Comparison of ENCODE assay signal across 6 cellular contexts in the genomic region with DNA sequence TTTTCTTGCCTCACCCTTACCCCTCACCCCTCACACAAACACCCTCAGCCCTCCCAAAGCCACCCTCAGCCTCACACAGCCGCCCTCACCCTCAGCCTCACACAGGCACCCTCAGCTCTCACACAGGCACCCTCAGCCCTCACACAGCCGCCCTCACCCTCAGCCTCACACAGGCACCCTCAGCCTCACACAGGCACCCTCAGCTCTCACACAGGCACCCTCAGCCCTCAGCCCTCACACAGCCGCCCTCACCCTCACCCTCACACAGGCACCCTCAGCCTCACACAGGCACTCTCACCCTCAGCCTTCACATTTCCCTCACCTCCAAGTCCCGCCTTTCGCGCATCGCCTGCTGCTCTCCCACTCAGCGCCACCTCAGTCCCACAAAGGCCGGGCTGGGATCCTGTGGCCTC. TPM values are rescaled to one million over a fixed set of nuclear protein-coding genes. Genes with fewer than 3 reads are reported as not detected.
DNase-seq lines count a peak whose midpoint lies in the region; ATAC-seq and TF ChIP-seq lines count a peak whose summit lies in the region.

No MANE protein-coding gene starts in this region.

- no peak for TF ChIP-seq CTCF in heart right ventricle (IDR thresholded peaks at IDR 0.05)
- TF ChIP-seq CTCF in vagina (IDR thresholded peaks at IDR 0.05): no peak

- peak overlapping the region; percentile 52 to 79 (median 71) for H3K4me3 ChIP-seq in heart right ventricle
- H3K4me3 ChIP-seq in iPS-18c (ENCODE audit: insufficient read depth, low read depth, low read length): peak overlapping the region; percentile 78
- H3K4me3 ChIP-seq in vagina: peak overlapping the region; percentile 58 to 72

- intact Hi-C loops in heart right ventricle (cut with DNase I): loop anchor here in 2 of 10 donors (2.0 to 5.0 kb wide), 2 partner anchors 60 to 144 kb away; partner anchors contain the start of genes RPS5 (in 1 of the 2) and ZNF274 (in 1 of the 2)
- intact Hi-C loops in Right ventricle myocardium superior (cut with DNase I): no loop called here
- intact Hi-C loops in vagina (cut with DNase I): no loop called here

- ATAC-seq in heart right ventricle (peak in 6 of 8 donors; percentile 1 to 63 (median 16)), Right ventricle myocardium superior (ENCODE audit: poor library complexity) (no peak), GM18520 (IDR thresholded peaks at IDR 0.05; ENCODE audit: unreplicated experiment) (no peak), HG02885 (IDR thresholded peaks at IDR 0.05; ENCODE audit: poor library complexity, unreplicated experiment) (no peak)

- 3 to 6% methylated on average over 9 of the region's 9 CpGs for WGBS in heart right ventricle, 2 donors

- TF ChIP-seq POLR2A in vagina (IDR thresholded peaks at IDR 0.05): no peak

- DNase-seq in heart right ventricle (no peak), Right ventricle myocardium superior (no peak), vagina (ENCODE audit: extremely low spot score in 2 of 2) (no peak)

- H3K9me3 ChIP-seq in heart right ventricle: no peaks in the 10 kb centered on the region
- H3K9me3 ChIP-seq in iPS-18c (ENCODE audit: control insufficient read depth, insufficient read depth, low read length): no peaks in the 10 kb centered on the region
- H3K9me3 ChIP-seq in vagina: no peaks in the 10 kb centered on the region

- peaks cover 0 to 14% (median 0%) of the 10 kb centered on the region in 9 donors for H3K36me3 ChIP-seq in heart right ventricle
- H3K36me3 ChIP-seq in vagina: no peaks in the 10 kb centered on the region

- peaks cover 10 to 33% (median 26%) of the 10 kb centered on the region in 9 donors for H3K4me1 ChIP-seq in heart right ventricle
- H3K4me1 ChIP-seq in vagina: peaks cover 30% of the 10 kb centered on the region

- H3K27me3 ChIP-seq in heart right ventricle (no peaks in the 10 kb centered on the region), vagina (no peaks in the 10 kb centered on the region)

- H3K27ac ChIP-seq in heart right ventricle (peak overlapping the region in 9 of 10 donors; percentile 83 to 96 (median 93)), vagina (peak overlapping the region; percentile 88)

RNA-seq across cellular contexts. Expression of gene ZSCAN22, which starts 0.3 kb away (rescaled TPM):
- total RNA-seq in heart right ventricle: 1 to 10 TPM; 1.2 to 2.1 (median 1.4) TPM
- under 1 TPM; 0.80 to 0.87 TPM for polyA plus RNA-seq in heart right ventricle
- 1.7 TPM for total RNA-seq in Right ventricle myocardium superior
- 3.9 TPM for total RNA-seq in vagina

RNA-seq across cellular contexts. Expression of gene ERVK3-1, which starts 21.3 kb away (rescaled TPM):
- total RNA-seq in heart right ventricle (10 to 100 TPM; 14.4 to 28.7 (median 17.7) TPM), Right ventricle myocardium superior (20.0 TPM), vagina (45.9 TPM)
- 10 to 100 TPM; 28.6 to 57.5 TPM for polyA plus RNA-seq in heart right ventricle

RNA-seq across cellular contexts. Expression of gene A1BG, which starts 26.8 kb away (rescaled TPM):
- total RNA-seq in heart right ventricle (1 to 10 TPM in 9 of 10 donors, under 1 TPM in 1; 0.80 to 5.5 (median 2.0) TPM), Right ventricle myocardium superior (4.1 TPM), vagina (48.9 TPM)
- 1 to 10 TPM; 9.6 TPM for polyA plus RNA-seq in heart right ventricle

RNA-seq across cellular contexts. Expression of gene ZNF497, which starts 36.0 kb away (rescaled TPM):
- total RNA-seq in heart right ventricle: under 1 TPM in 9 of 10 donors, not detected in 1; 0.14 to 0.73 (median 0.30) TPM
- polyA plus RNA-seq in heart right ventricle: under 1 TPM; 0.22 to 0.33 TPM
- total RNA-seq in Right ventricle myocardium superior: 0.30 TPM
- total RNA-seq in vagina: 3.4 TPM

RNA-seq across cellular contexts. Expression of gene ZNF8, which starts 47.8 kb away (rescaled TPM):
- total RNA-seq in heart right ventricle: 1 to 10 TPM; 4.4 to 6.2 (median 5.6) TPM
- 1 to 10 TPM; 1.4 to 4.2 TPM for polyA plus RNA-seq in heart right ventricle
- 4.6 TPM for total RNA-seq in Right ventricle myocardium superior
- 6.4 TPM for total RNA-seq in vagina

Comparison
In these comparisons a context has a peak if more than half of its experiments do, and no peak if none do; other contexts are left out.
1. ATAC-seq: peak in heart right ventricle (6 of 8); none in Right ventricle myocardium superior (single experiment), GM18520 (single experiment) and HG02885 (single experiment).
2. Peak in every context shown above with its lines, with median percentiles within 50 percentile points of each other: H3K4me3 ChIP-seq.